1 cellular context compared by ENCODE assay signal in the genomic region with DNA sequence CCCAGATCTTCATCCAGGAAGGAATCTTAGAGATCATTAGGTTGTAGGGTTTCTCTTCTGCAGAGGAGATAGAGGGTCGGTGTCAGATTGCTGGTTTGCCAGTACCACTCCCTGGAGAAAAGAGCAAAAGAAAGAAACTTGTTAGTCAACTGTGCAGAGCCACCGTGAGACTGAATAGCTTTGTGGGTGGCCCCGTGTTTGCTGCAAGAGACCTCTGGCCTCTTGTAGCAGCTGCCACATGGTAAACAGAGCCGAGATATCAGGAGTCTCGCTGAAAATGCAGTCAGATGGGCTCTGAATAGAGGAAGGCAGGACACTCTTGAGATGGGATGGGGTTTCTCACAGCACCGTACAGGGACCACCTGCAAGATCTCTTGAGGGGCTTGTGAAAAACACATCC.
A peak's percentile ranks its signal among the peaks of the same experiment; 100 is the strongest.
TF ChIP-seq lines count a peak whose summit lies in the region.

No MANE protein-coding gene starts in this region.

TF ChIP-seq in HepG2, 621 proteins besides CTCF, POLR2A, EP300 and RAD21 (continued from another document and continues in another):
- TF ChIP-seq, protein P1, sequence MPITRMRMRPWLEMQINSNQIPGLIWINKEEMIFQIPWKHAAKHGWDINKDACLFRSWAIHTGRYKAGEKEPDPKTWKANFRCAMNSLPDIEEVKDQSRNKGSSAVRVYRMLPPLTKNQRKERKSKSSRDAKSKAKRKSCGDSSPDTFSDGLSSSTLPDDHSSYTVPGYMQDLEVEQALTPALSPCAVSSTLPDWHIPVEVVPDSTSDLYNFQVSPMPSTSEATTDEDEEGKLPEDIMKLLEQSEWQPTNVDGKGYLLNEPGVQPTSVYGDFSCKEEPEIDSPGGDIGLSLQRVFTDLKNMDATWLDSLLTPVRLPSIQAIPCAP (CRISPR knock-in tag; IDR thresholded peaks at IDR 0.05; ENCODE audit: low read depth): no peak
- TF ChIP-seq GATAD2A (CRISPR knock-in tag; IDR thresholded peaks at IDR 0.05) (peak; percentile 77), HMG20B (CRISPR knock-in tag; conservative IDR thresholded peaks at IDR 0.05) (no peak), ZNF691 (CRISPR knock-in tag; IDR thresholded peaks at IDR 0.05; ENCODE audit: borderline replicate concordance, low read depth) (peak; percentile 67; the same call in 1 of the 2 replicates), MLLT10 (CRISPR knock-in tag; IDR thresholded peaks at IDR 0.05) (no peak), RAD51 (IDR thresholded peaks at IDR 0.05; ENCODE audit: borderline replicate concordance) (no peak), HOXA3 (CRISPR knock-in tag; IDR thresholded peaks at IDR 0.05) (peak; percentile 57; the same call in 1 of the 2 replicates), ZFP82 (CRISPR knock-in tag; IDR thresholded peaks at IDR 0.05; ENCODE audit: borderline replicate concordance) (no peak), ZNF782 (CRISPR knock-in tag; IDR thresholded peaks at IDR 0.05; ENCODE audit: borderline replicate concordance) (peak; percentile 53; the same call in 1 of the 2 replicates), ZSCAN22 (CRISPR knock-in tag; IDR thresholded peaks at IDR 0.05) (no peak), SNAI1 (CRISPR knock-in tag; IDR thresholded peaks at IDR 0.05; ENCODE audit: borderline replicate concordance) (no peak), NPAS2 (CRISPR knock-in tag; IDR thresholded peaks at IDR 0.05; ENCODE audit: borderline replicate concordance) (no peak), ATF5 (CRISPR knock-in tag; IDR thresholded peaks at IDR 0.05; ENCODE audit: low read depth) (no peak), KAT8 (CRISPR knock-in tag; IDR thresholded peaks at IDR 0.05) (peak; percentile 43; the same call in 1 of the 2 replicates), ZZZ3 (CRISPR knock-in tag; IDR thresholded peaks at IDR 0.05; ENCODE audit: borderline replicate concordance) (no peak), ZNF605 (CRISPR knock-in tag; IDR thresholded peaks at IDR 0.05) (no peak), ZNF451 (CRISPR knock-in tag; IDR thresholded peaks at IDR 0.05) (no peak), CEBPB (IDR thresholded peaks at IDR 0.05; ENCODE audit: borderline replicate concordance, low read depth, low read length) (no peak), FOSL2 (CRISPR knock-in tag; IDR thresholded peaks at IDR 0.05) (peak; percentile 32; the same call in 1 of the 2 replicates), MXD1 (CRISPR knock-in tag; IDR thresholded peaks at IDR 0.05) (no peak), RXRB (CRISPR knock-in tag; IDR thresholded peaks at IDR 0.05; ENCODE audit: borderline replicate concordance) (peak; percentile 48; the same call in 1 of the 2 replicates), MIER3 (CRISPR knock-in tag; IDR thresholded peaks at IDR 0.05; ENCODE audit: borderline replicate concordance) (0 out of 2 replicates have a peak, but pooled peaks have one; percentile 28), FOXC1 (CRISPR knock-in tag; IDR thresholded peaks at IDR 0.05; ENCODE audit: borderline replicate concordance) (no peak), ZNF256 (CRISPR knock-in tag; conservative IDR thresholded peaks at IDR 0.05) (no peak), ZFP36L1 (CRISPR knock-in tag; IDR thresholded peaks at IDR 0.05) (no peak), POLR2G (IDR thresholded peaks at IDR 0.05; ENCODE audit: low read depth, low read length) (peak; percentile 31; the same call in 1 of the 2 replicates), SOX6 (IDR thresholded peaks at IDR 0.05) (no peak), SOX6 (CRISPR knock-in tag; IDR thresholded peaks at IDR 0.05) (peak; percentile 66), MYC (CRISPR knock-in tag; IDR thresholded peaks at IDR 0.05; ENCODE audit: borderline replicate concordance) (peak; percentile 59; the same call in 1 of the 2 replicates), GZF1 (CRISPR knock-in tag; IDR thresholded peaks at IDR 0.05) (no peak), ARID5B (CRISPR knock-in tag; IDR thresholded peaks at IDR 0.05) (peak; percentile 81), ZNF230 (CRISPR knock-in tag; IDR thresholded peaks at IDR 0.05) (0 out of 2 replicates have a peak, but pooled peaks have one; percentile 39), RBAK (CRISPR knock-in tag; IDR thresholded peaks at IDR 0.05) (no peak), POGZ (CRISPR knock-in tag; IDR thresholded peaks at IDR 0.05) (peak; percentile 37; the same call in 1 of the 2 replicates), TBX2 (CRISPR knock-in tag; IDR thresholded peaks at IDR 0.05; ENCODE audit: borderline replicate concordance) (peak; percentile 23; the same call in 1 of the 2 replicates), ZNF24 (IDR thresholded peaks at IDR 0.05) (no peak), HOXD1 (CRISPR knock-in tag; IDR thresholded peaks at IDR 0.05) (no peak), FOXK1 (CRISPR knock-in tag; IDR thresholded peaks at IDR 0.05; ENCODE audit: borderline replicate concordance, low read depth) (peak; percentile 49; the same call in 1 of the 2 replicates), ZSCAN20 (CRISPR knock-in tag; IDR thresholded peaks at IDR 0.05; ENCODE audit: borderline replicate concordance) (no peak), ZNF709 (CRISPR knock-in tag; IDR thresholded peaks at IDR 0.05) (0 out of 2 replicates have a peak, but pooled peaks have one; percentile 31), ELF1 (CRISPR knock-in tag; IDR thresholded peaks at IDR 0.05) (no peak), MAX (IDR thresholded peaks at IDR 0.05) (peak; percentile 86), NR2C2 (CRISPR knock-in tag; IDR thresholded peaks at IDR 0.05; ENCODE audit: borderline replicate concordance) (no peak), MBD4 (IDR thresholded peaks at IDR 0.05; ENCODE audit: borderline replicate concordance, low read length) (no peak)
- TF ChIP-seq, protein P2, sequence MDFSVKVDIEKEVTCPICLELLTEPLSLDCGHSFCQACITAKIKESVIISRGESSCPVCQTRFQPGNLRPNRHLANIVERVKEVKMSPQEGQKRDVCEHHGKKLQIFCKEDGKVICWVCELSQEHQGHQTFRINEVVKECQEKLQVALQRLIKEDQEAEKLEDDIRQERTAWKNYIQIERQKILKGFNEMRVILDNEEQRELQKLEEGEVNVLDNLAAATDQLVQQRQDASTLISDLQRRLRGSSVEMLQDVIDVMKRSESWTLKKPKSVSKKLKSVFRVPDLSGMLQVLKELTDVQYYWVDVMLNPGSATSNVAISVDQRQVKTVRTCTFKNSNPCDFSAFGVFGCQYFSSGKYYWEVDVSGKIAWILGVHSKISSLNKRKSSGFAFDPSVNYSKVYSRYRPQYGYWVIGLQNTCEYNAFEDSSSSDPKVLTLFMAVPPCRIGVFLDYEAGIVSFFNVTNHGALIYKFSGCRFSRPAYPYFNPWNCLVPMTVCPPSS (IDR thresholded peaks at IDR 0.05): no peak
- TF ChIP-seq, protein P3, sequence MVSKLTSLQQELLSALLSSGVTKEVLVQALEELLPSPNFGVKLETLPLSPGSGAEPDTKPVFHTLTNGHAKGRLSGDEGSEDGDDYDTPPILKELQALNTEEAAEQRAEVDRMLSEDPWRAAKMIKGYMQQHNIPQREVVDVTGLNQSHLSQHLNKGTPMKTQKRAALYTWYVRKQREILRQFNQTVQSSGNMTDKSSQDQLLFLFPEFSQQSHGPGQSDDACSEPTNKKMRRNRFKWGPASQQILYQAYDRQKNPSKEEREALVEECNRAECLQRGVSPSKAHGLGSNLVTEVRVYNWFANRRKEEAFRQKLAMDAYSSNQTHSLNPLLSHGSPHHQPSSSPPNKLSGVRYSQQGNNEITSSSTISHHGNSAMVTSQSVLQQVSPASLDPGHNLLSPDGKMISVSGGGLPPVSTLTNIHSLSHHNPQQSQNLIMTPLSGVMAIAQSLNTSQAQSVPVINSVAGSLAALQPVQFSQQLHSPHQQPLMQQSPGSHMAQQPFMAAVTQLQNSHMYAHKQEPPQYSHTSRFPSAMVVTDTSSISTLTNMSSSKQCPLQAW (CRISPR knock-in tag; IDR thresholded peaks at IDR 0.05): peak; percentile 58; the same call in 1 of the 2 replicates
- TF ChIP-seq, protein P4, sequence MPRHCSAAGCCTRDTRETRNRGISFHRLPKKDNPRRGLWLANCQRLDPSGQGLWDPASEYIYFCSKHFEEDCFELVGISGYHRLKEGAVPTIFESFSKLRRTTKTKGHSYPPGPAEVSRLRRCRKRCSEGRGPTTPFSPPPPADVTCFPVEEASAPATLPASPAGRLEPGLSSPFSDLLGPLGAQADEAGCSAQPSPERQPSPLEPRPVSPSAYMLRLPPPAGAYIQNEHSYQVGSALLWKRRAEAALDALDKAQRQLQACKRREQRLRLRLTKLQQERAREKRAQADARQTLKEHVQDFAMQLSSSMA (CRISPR knock-in tag; IDR thresholded peaks at IDR 0.05): 0 out of 2 replicates have a peak, but pooled peaks have one; percentile 40
- TF ChIP-seq, protein P5, sequence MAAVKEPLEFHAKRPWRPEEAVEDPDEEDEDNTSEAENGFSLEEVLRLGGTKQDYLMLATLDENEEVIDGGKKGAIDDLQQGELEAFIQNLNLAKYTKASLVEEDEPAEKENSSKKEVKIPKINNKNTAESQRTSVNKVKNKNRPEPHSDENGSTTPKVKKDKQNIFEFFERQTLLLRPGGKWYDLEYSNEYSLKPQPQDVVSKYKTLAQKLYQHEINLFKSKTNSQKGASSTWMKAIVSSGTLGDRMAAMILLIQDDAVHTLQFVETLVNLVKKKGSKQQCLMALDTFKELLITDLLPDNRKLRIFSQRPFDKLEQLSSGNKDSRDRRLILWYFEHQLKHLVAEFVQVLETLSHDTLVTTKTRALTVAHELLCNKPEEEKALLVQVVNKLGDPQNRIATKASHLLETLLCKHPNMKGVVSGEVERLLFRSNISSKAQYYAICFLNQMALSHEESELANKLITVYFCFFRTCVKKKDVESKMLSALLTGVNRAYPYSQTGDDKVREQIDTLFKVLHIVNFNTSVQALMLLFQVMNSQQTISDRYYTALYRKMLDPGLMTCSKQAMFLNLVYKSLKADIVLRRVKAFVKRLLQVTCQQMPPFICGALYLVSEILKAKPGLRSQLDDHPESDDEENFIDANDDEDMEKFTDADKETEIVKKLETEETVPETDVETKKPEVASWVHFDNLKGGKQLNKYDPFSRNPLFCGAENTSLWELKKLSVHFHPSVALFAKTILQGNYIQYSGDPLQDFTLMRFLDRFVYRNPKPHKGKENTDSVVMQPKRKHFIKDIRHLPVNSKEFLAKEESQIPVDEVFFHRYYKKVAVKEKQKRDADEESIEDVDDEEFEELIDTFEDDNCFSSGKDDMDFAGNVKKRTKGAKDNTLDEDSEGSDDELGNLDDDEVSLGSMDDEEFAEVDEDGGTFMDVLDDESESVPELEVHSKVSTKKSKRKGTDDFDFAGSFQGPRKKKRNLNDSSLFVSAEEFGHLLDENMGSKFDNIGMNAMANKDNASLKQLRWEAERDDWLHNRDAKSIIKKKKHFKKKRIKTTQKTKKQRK (IDR thresholded peaks at IDR 0.05; ENCODE audit: low read length): no peak
- TF ChIP-seq, protein P6, sequence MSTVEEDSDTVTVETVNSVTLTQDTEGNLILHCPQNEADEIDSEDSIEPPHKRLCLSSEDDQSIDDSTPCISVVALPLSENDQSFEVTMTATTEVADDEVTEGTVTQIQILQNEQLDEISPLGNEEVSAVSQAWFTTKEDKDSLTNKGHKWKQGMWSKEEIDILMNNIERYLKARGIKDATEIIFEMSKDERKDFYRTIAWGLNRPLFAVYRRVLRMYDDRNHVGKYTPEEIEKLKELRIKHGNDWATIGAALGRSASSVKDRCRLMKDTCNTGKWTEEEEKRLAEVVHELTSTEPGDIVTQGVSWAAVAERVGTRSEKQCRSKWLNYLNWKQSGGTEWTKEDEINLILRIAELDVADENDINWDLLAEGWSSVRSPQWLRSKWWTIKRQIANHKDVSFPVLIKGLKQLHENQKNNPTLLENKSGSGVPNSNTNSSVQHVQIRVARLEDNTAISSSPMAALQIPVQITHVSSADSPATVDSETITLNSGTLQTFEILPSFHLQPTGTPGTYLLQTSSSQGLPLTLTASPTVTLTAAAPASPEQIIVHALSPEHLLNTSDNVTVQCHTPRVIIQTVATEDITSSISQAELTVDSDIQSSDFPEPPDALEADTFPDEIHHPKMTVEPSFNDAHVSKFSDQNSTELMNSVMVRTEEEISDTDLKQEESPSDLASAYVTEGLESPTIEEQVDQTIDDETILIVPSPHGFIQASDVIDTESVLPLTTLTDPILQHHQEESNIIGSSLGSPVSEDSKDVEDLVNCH (CRISPR knock-in tag; IDR thresholded peaks at IDR 0.05): no peak
